27 cellular contexts compared by ENCODE assay signal in the genomic region with DNA sequence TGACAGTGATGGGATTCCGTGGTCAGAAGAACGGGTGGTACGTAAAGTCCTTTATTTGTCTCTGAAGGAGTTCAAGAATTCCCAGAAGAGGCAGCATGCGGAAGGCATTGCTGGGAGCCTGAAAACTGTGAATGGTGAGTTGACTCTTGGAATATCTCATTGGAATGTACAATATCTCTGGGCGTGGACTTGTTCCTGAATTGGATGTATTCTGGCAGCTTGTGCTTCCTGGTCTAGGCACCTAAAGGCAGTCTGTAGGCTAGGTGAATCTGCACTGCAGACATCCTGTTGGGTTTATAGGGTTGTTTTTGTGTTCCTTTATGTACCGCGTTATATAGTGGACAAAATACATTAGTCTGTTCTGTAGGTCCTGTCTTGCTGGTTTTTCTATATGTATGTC.
"Had no signal": no experiment of that assay in that cellular context is flagged by ENCODE, and none has a peak within 500 bp of the region (broad histone marks: within the 10 kb centered on the region; RNA-seq: fewer than 3 reads in every experiment).

No MANE protein-coding gene starts in this region.

- H3K4me1 ChIP-seq: body of pancreas had no signal

- ATAC-seq: activated T-helper 17 cell treated with anti-CD3 and anti-CD28 coated beads, Interleukin-2, amount 50 U/mL, for 72 hours; body of pancreas; K562; T-helper 17 cell; WTC11 had no signal

- H3K27me3 ChIP-seq: adrenal gland, body of pancreas had no signal

- H3K4me3 ChIP-seq: adrenal gland, body of pancreas, K562 had no signal

- H3K27ac ChIP-seq: adrenal gland, body of pancreas had no signal

- H3K36me3 ChIP-seq: adrenal gland had no signal

- H3K9me3 ChIP-seq: adrenal gland, body of pancreas had no signal

- H3K9me3 Mint-ChIP-seq: activated naive CD8-positive, alpha-beta T cell treated with anti-CD3 and anti-CD28 coated beads, Interleukin-2, amount 10 ng/mL, durations not matched to agents 7 days and 5 days; WTC11 had no signal

- H3K27ac Mint-ChIP-seq: activated naive CD8-positive, alpha-beta T cell treated with anti-CD3 and anti-CD28 coated beads, Interleukin-2, amount 10 ng/mL, durations not matched to agents 7 days and 5 days; activated T-helper 17 cell treated with anti-CD3 and anti-CD28 coated beads, Interleukin-2, amount 50 U/mL, for 72 hours; T-helper 17 cell; WTC11 had no signal

- DNase-seq: activated CD4-positive, alpha-beta T cell treated with anti-CD3 and anti-CD28 coated beads for 48 hours; activated CD4-positive, alpha-beta T cell treated with anti-CD3 and anti-CD28 coated beads, Interleukin-2, amount 50 U/mL, for 48 hours; activated CD4-positive, CD25-positive, alpha-beta regulatory T cell treated with anti-CD3 and anti-CD28 coated beads, Interleukin-2, amount 50 U/mL, for 72 hours; activated gamma-delta T cell treated with Interleukin-2 at 50 U/mL for 16 hours; activated naive CD4-positive, alpha-beta T cell treated with anti-CD3 and anti-CD28 coated beads, Interleukin-2, amount 50 U/mL, for 16 hours; activated naive CD8-positive, alpha-beta T cell treated with anti-CD3 and anti-CD28 coated beads, Interleukin-2, amount 10 ng/mL, durations not matched to agents 7 days and 5 days; activated T-cell treated with anti-CD3 and anti-CD28 coated beads for 4 hours; activated T-cell treated with anti-CD3 and anti-CD28 coated beads, Interleukin-2, amount 50 U/mL, for 48 hours; adrenal gland; anterior cingulate cortex; body of pancreas; Karpas-422; MM.1S; NCI-H1105; NCI-H1436; NCI-H1694 treated with DMSO at 0.1 percent for 48 hours; NCI-H2029 treated with DMSO at 0.1 percent for 48 hours; NCI-H345; NCI-H510A; NCI-H526 treated with DMSO at 0.1 percent for 48 hours; NCI-H82; SIG-M5; T-helper 17 cell; T-helper 9 cell had no signal

- H3K27me3 Mint-ChIP-seq: activated naive CD8-positive, alpha-beta T cell treated with anti-CD3 and anti-CD28 coated beads, Interleukin-2, amount 10 ng/mL, durations not matched to agents 7 days and 5 days; activated T-helper 17 cell treated with anti-CD3 and anti-CD28 coated beads, Interleukin-2, amount 50 U/mL, for 72 hours; T-helper 17 cell had no signal

- H3K4me3 Mint-ChIP-seq: activated naive CD8-positive, alpha-beta T cell treated with anti-CD3 and anti-CD28 coated beads, Interleukin-2, amount 10 ng/mL, durations not matched to agents 7 days and 5 days; activated T-helper 17 cell treated with anti-CD3 and anti-CD28 coated beads, Interleukin-2, amount 50 U/mL, for 72 hours; T-helper 17 cell; WTC11 had no signal
